ENCODE assay signal across 8 cellular contexts in genomic region chr3:67654832-67655152, GRCh38. TPM values are rescaled to one million over a fixed set of nuclear protein-coding genes. Genes with fewer than 3 reads are reported as not detected.
DNase-seq lines count a peak whose midpoint lies in the region; ATAC-seq and TF ChIP-seq lines count a peak whose summit lies in the region.

No MANE protein-coding gene starts in this region.

- peak overlapping the region; percentile 70 for H3K27ac Mint-ChIP-seq in Caco-2 (ENCODE audit: unreplicated experiment)
- peak overlapping the region; percentile 78 to 95 (median 91) for H3K27ac Mint-ChIP-seq in nephron

- no peak for TF ChIP-seq CTCF in Caco-2 (IDR thresholded peaks at IDR 0.05; ENCODE audit: insufficient read depth in 1 of 2, low read depth in 1 of 2, low read length in 1 of 2, severe bottlenecking in 1 of 2, unreplicated experiment in 1 of 2)
- no peak for TF ChIP-seq CTCF in nephron (IDR thresholded peaks at IDR 0.05; ENCODE audit: unreplicated experiment in 3 of 3)
- TF ChIP-seq CTCF in omental fat pad (IDR thresholded peaks at IDR 0.05), result no peak

- H3K27me3 ChIP-seq in Caco-2 (replicated peaks; ENCODE audit: control insufficient read depth, insufficient read depth, low read length) (no peaks in the 10 kb centered on the region), NT2/D1 (ENCODE audit: insufficient read depth, insufficient read length) (no peaks in the 10 kb centered on the region)
- no peaks in the 10 kb centered on the region for H3K27me3 ChIP-seq in effector memory CD4-positive, alpha-beta T cell (replicated peaks; ENCODE audit: control insufficient read depth, insufficient read depth, low read length, poor library complexity, severe bottlenecking)

- H3K4me1 ChIP-seq in Caco-2, result peaks cover 21% of the 10 kb centered on the region
- H3K4me1 ChIP-seq in NT2/D1 (ENCODE audit: insufficient read depth, insufficient read length), result no peaks in the 10 kb centered on the region
- peaks cover 21% of the 10 kb centered on the region for H3K4me1 ChIP-seq in effector memory CD4-positive, alpha-beta T cell (ENCODE audit: control insufficient read depth, insufficient read depth, low read length, poor library complexity, severe bottlenecking)

- no peaks in the 10 kb centered on the region for H3K9me3 ChIP-seq in Caco-2
- peaks cover 25% of the 10 kb centered on the region for H3K9me3 ChIP-seq in NT2/D1 (ENCODE audit: insufficient read depth, low read length)
- H3K9me3 ChIP-seq in effector memory CD4-positive, alpha-beta T cell (ENCODE audit: control insufficient read depth, low read length), result no peaks in the 10 kb centered on the region

- H3K36me3 ChIP-seq in Caco-2 (ENCODE audit: control insufficient read depth, insufficient read depth, low read length) (no peaks in the 10 kb centered on the region), NT2/D1 (ENCODE audit: insufficient read depth, insufficient read length, low read length) (peaks cover 7% of the 10 kb centered on the region)
- no peaks in the 10 kb centered on the region for H3K36me3 ChIP-seq in effector memory CD4-positive, alpha-beta T cell (ENCODE audit: control insufficient read depth, insufficient read depth, low read length)

- H3K9me3 Mint-ChIP-seq in Caco-2 (ENCODE audit: unreplicated experiment) (no peaks in the 10 kb centered on the region), nephron (peaks cover 13% of the 10 kb centered on the region)

- H3K27ac ChIP-seq in effector memory CD4-positive, alpha-beta T cell (ENCODE audit: insufficient read depth, low read length, poor library complexity, severe bottlenecking), result peak overlapping the region; percentile 77

- no TSS peak for BruUV-seq in Caco-2 (replicated peaks; lab: Mats Ljungman, UMichigan)

- DNase-seq in Caco-2 (no peak), NT2/D1 (ENCODE audit: low read depth, low spot score) (peak; percentile 6), SIG-M5 treated with dmso at 0.1 percent for 504 hours (lab: John Stamatoyannopoulos, UW; ENCODE audit: unreplicated experiment) (no peak), omental fat pad (ENCODE audit: low spot score) (no peak), DMS79 (lab: John Stamatoyannopoulos, UW) (no peak), glomerular visceral epithelial cell (ENCODE audit: extremely low spot score) (no peak)
- DNase-seq in effector memory CD4-positive, alpha-beta T cell, result peak in 1 of 3 donors; percentile 16

- H3K4me3 ChIP-seq in Caco-2 (ENCODE audit: low read depth, low read length), result peak overlapping the region; percentile 72
- peak overlapping the region; percentile 79 for H3K4me3 ChIP-seq in NT2/D1 (ENCODE audit: insufficient read length, low read depth)
- H3K4me3 ChIP-seq in effector memory CD4-positive, alpha-beta T cell (ENCODE audit: insufficient read depth, low read depth, low read length, poor library complexity, severe bottlenecking), result peak overlapping the region; percentile 83

- no peaks in the 10 kb centered on the region for H3K27me3 Mint-ChIP-seq in Caco-2 (ENCODE audit: insufficient read depth, unreplicated experiment)
- no peaks in the 10 kb centered on the region for H3K27me3 Mint-ChIP-seq in nephron (ENCODE audit: low read depth)

- no peak for ATAC-seq in omental fat pad (ENCODE audit: low FRiP score)

- POLR2A ChIA-PET in Caco-2 (lab: Charles Lee), result interaction anchor here (0.7 to 1.0 kb wide), 2 partner anchors 13 to 52 kb away, joined by 3 read pairs; no protein-coding TSS in a partner anchor

- no peaks in the 10 kb centered on the region for H3K36me3 Mint-ChIP-seq in Caco-2 (ENCODE audit: insufficient read depth, unreplicated experiment)
- peaks cover 14% of the 10 kb centered on the region for H3K36me3 Mint-ChIP-seq in nephron (ENCODE audit: low read depth)

- peak overlapping the region; percentile 95 for H3K9ac ChIP-seq in NT2/D1 (ENCODE audit: insufficient read length, low read depth)

- H3K4me1 Mint-ChIP-seq in Caco-2 (ENCODE audit: low read depth, unreplicated experiment) (peaks cover 14% of the 10 kb centered on the region), nephron (peaks cover 28% of the 10 kb centered on the region)

- intact Hi-C loops in Caco-2 (cut with micrococcal nuclease; ENCODE audit: unreplicated experiment), result loop anchor here (2.0 kb wide), 1 partner anchor 52 kb away; no protein-coding TSS in a partner anchor

- CTCF ChIA-PET in Caco-2 (lab: Charles Lee), result no interaction called here

- H3K4me3 Mint-ChIP-seq in Caco-2 (ENCODE audit: unreplicated experiment), result peak overlapping the region; percentile 75
- H3K4me3 Mint-ChIP-seq in nephron, result peak overlapping the region; percentile 76 to 86 (median 83)

RNA-seq across cellular contexts. Expression of gene SUCLG2, which starts 0.4 kb away (rescaled TPM):
- total RNA-seq in Caco-2 (2022) (50.3 and 53.5 TPM in 2 replicates), omental fat pad (10 to 100 TPM; 37.5 to 52.2 (median 42.1) TPM)
